14 cellular contexts compared by ENCODE assay signal in genomic region chr4:74628808-74629616, GRCh38.
A peak's percentile ranks its signal among the peaks of the same experiment; 100 is the strongest.
DNase-seq lines count a peak whose midpoint lies in the region; ATAC-seq and TF ChIP-seq lines count a peak whose summit lies in the region.
"Had no signal": no experiment of that assay in that cellular context is flagged by ENCODE, and none has a peak within 500 bp of the region (broad histone marks: within the 10 kb centered on the region; RNA-seq: fewer than 3 reads in every experiment).

No MANE protein-coding gene starts in this region.

- DNase-seq in GM12865 (ENCODE audit: low read depth) (peak; percentile 7), SKM-1 (lab: John Stamatoyannopoulos, UW; ENCODE audit: unreplicated experiment) (peak; percentile 82), left lobe of liver (ENCODE audit: low spot score) (no peak), foreskin melanocyte (no peak), HuH-7 (ENCODE audit: low spot score) (no peak), NCI-H82 treated with DMSO at 0.1 percent for 48 hours (lab: John Stamatoyannopoulos, UW; ENCODE audit: unreplicated experiment) (no peak), MM.1S (no peak)
- DNase-seq: naive B cell, NCI-H1694 treated with DMSO at 0.1 percent for 48 hours, uterus had no signal

- H3K4me3 ChIP-seq in GM12865 (ENCODE audit: low read depth, low read length) (no peak overlapping the region), MM.1S (ENCODE audit: low read length) (no peak overlapping the region)
- H3K4me3 ChIP-seq: BLaER1, breast epithelium, uterus had no signal

- H3F3A ChIP-seq in MM.1S (ENCODE audit: insufficient read depth, low read length) = peaks cover 9% of the 10 kb centered on the region; the same call in 1 of the 2 replicates

- no peak overlapping the region for H3K9ac ChIP-seq in MM.1S (ENCODE audit: low read length)
- H3K9ac ChIP-seq: BLaER1 had no signal

- TF ChIP-seq CTCF in GM12865 (IDR thresholded peaks at IDR 0.05; ENCODE audit: insufficient read depth, low read depth, low read length, missing control alignments) (no peak), MM.1S (IDR thresholded peaks at IDR 0.05; ENCODE audit: low read length) (no peak)

- H3K9me3 ChIP-seq in MM.1S (replicated peaks; ENCODE audit: insufficient read depth, low read length) = no peaks in the 10 kb centered on the region
- H3K9me3 ChIP-seq: BLaER1, breast epithelium, uterus had no signal

- H3K27ac ChIP-seq in MM.1S (ENCODE audit: low read length) = no peak overlapping the region
- H3K27ac ChIP-seq: BLaER1, breast epithelium, uterus had no signal

- H3K4me2 ChIP-seq in MM.1S (ENCODE audit: low read depth, low read length) = no peak overlapping the region
- H3K4me2 ChIP-seq: BLaER1 had no signal

- no peaks in the 10 kb centered on the region for H3K9me2 ChIP-seq in MM.1S (replicated peaks; ENCODE audit: insufficient read depth, low read length)

- no peaks in the 10 kb centered on the region for H4K20me1 ChIP-seq in MM.1S (ENCODE audit: insufficient read depth, low read length)
- H4K20me1 ChIP-seq: BLaER1 had no signal

- peaks cover 27% of the 10 kb centered on the region for H3K4me1 ChIP-seq in MM.1S (ENCODE audit: low read length)
- H3K4me1 ChIP-seq: breast epithelium, uterus had no signal

- no peaks in the 10 kb centered on the region for H3K79me2 ChIP-seq in MM.1S (ENCODE audit: low read length)

- H3K27me3 ChIP-seq in MM.1S (replicated peaks; ENCODE audit: insufficient read depth, low read length) = no peaks in the 10 kb centered on the region
- H3K27me3 ChIP-seq: BLaER1, breast epithelium, uterus had no signal

- no peak overlapping the region for H2AFZ ChIP-seq in MM.1S (ENCODE audit: low read length)

- no peaks in the 10 kb centered on the region for H3K36me3 ChIP-seq in MM.1S (replicated peaks; ENCODE audit: insufficient read depth, low read length)
- H3K36me3 ChIP-seq: BLaER1, breast epithelium, uterus had no signal

- ATAC-seq in HG03571 (IDR thresholded peaks at IDR 0.05; ENCODE audit: unreplicated experiment) (peak; percentile 51), left lobe of liver (peak; percentile 28)
- ATAC-seq: esophagus mucosa had no signal

Comparison
In these comparisons a context has a peak if more than half of its experiments do, and no peak if none do; other contexts are left out.
1. DNase-seq: peak in GM12865 (single experiment) and SKM-1 (single experiment); none in left lobe of liver (single experiment), foreskin melanocyte (single experiment), HuH-7 (single experiment), NCI-H82 treated with DMSO at 0.1 percent for 48 hours (single experiment) and MM.1S (single experiment).